ENCODE assay signal across 8 cellular contexts in the genomic region with DNA sequence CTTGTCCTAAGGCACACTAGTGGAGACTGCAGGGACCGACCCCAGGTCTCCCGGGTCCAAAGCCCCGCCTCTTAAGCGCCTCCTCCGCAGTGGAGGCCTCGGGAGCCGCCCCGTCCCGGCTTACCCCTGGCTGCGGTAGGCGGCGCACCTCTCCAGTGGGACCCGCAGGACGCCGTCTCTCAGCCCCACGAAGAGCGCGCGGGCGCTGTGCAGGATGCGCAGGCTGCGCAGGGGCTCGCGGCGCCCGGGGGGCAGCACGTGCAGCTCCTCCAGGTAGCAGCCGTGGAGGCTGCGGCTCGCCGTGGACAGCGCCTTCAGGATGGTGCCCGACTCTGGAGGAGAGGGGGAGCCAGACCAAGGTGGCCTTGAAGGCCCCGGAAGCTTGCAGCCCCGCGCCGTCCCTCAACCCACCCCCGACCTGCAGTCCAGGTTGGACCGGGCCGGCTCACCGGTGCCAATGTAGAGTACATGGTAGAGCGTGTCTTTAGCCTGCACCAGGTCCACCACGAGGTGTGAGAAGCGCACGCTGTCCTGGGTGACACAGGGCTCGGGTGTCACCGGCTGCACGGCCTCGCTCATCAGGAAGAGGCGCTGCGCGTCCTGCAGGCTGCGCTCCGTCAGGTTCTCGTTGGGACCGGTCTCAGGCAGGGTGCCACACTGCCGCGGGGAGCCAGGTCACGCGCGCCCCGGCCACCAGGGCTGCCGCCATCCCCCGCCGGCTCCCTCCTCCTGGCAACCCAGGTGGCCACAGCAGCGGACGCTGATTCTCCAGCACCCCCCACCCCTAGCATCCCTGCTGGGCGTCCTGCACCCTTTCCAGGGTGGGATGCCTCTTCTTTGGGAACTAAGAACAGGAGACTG.
DNase-seq lines count a peak whose midpoint lies in the region; ATAC-seq and TF ChIP-seq lines count a peak whose summit lies in the region.

No MANE protein-coding gene starts in this region.

- POLR2A ChIA-PET in activated CD4-positive, alpha-beta T cell treated with anti-CD3 and anti-CD28 coated beads for 36 hours (lab: Charles Lee) = no interaction called here
- POLR2A ChIA-PET in Caco-2 (lab: Charles Lee) = no interaction called here

- intact Hi-C loops in activated CD4-positive, alpha-beta T cell treated with anti-CD3 and anti-CD28 coated beads for 36 hours (cut with DNase I, micrococcal nuclease) = no loop called here
- intact Hi-C loops in Caco-2 (cut with micrococcal nuclease; ENCODE audit: unreplicated experiment) = no loop called here

- no TSS peak for BruUV-seq in Caco-2 (replicated peaks; lab: Mats Ljungman, UMichigan)

- H3K9me3 ChIP-seq in Caco-2 = no peaks in the 10 kb centered on the region

- peak; percentile 91 for ATAC-seq in activated CD4-positive, alpha-beta T cell treated with anti-CD3 and anti-CD28 coated beads for 36 hours
- no peak for ATAC-seq in HG03196 (IDR thresholded peaks at IDR 0.05; ENCODE audit: unreplicated experiment)

- DNase-seq in activated CD4-positive, alpha-beta T cell treated with anti-CD3 and anti-CD28 coated beads for 36 hours = peak; percentile 68
- DNase-seq in activated CD4-positive, alpha-beta T cell treated with anti-CD3 and anti-CD28 coated beads for 4 hours = no peak
- DNase-seq in NCI-H1105 treated with DMSO at 0.1 percent for 48 hours (lab: John Stamatoyannopoulos, UW) (peak; percentile 68), epithelial cell of esophagus (ENCODE audit: low read depth) (peak; percentile 43), Caco-2 (no peak), NCI-H446 (lab: John Stamatoyannopoulos, UW) (no peak)
- DNase-seq in stimulated activated CD4-positive, alpha-beta T cell treated with anti-CD3 and anti-CD28 coated beads, Interleukin-2, amount 100 ng/mL, for 48 hours = peak; percentile 27 to 30

- H3K36me3 Mint-ChIP-seq in activated CD4-positive, alpha-beta T cell treated with anti-CD3 and anti-CD28 coated beads for 36 hours (ENCODE audit: low read depth) = no peaks in the 10 kb centered on the region
- no peaks in the 10 kb centered on the region for H3K36me3 Mint-ChIP-seq in Caco-2 (ENCODE audit: insufficient read depth, unreplicated experiment)

- H3K4me3 Mint-ChIP-seq in activated CD4-positive, alpha-beta T cell treated with anti-CD3 and anti-CD28 coated beads for 36 hours = no peak overlapping the region
- no peak overlapping the region for H3K4me3 Mint-ChIP-seq in Caco-2 (ENCODE audit: unreplicated experiment)

- CTCF ChIA-PET in activated CD4-positive, alpha-beta T cell treated with anti-CD3 and anti-CD28 coated beads for 36 hours (lab: Charles Lee) = interaction anchor here (0.6 to 0.7 kb wide), 2 partner anchors 385 to 695 kb away, joined by 3 read pairs; no protein-coding TSS in a partner anchor
- CTCF ChIA-PET in Caco-2 (lab: Charles Lee) = no interaction called here

- no peaks in the 10 kb centered on the region for H3K9me3 Mint-ChIP-seq in activated CD4-positive, alpha-beta T cell treated with anti-CD3 and anti-CD28 coated beads for 36 hours (ENCODE audit: low read depth)
- H3K9me3 Mint-ChIP-seq in Caco-2 (ENCODE audit: unreplicated experiment) = no peaks in the 10 kb centered on the region

- H3K4me1 ChIP-seq in Caco-2 = 0 out of 2 replicates have a peak, but pooled peaks cover 5% of the 10 kb centered on the region

- no peaks in the 10 kb centered on the region for H3K27me3 ChIP-seq in Caco-2 (replicated peaks; ENCODE audit: control insufficient read depth, insufficient read depth, low read length)

- no peaks in the 10 kb centered on the region for H3K36me3 ChIP-seq in Caco-2 (ENCODE audit: control insufficient read depth, insufficient read depth, low read length)

- H3K4me3 ChIP-seq in epithelial cell of esophagus (ENCODE audit: low read length) (no peak overlapping the region), Caco-2 (ENCODE audit: low read depth, low read length) (no peak overlapping the region)

- H3K27me3 Mint-ChIP-seq in activated CD4-positive, alpha-beta T cell treated with anti-CD3 and anti-CD28 coated beads for 36 hours = peaks cover 18% of the 10 kb centered on the region
- H3K27me3 Mint-ChIP-seq in Caco-2 (ENCODE audit: insufficient read depth, unreplicated experiment) = no peaks in the 10 kb centered on the region

- H3K4me1 Mint-ChIP-seq in activated CD4-positive, alpha-beta T cell treated with anti-CD3 and anti-CD28 coated beads for 36 hours = peaks cover 1% of the 10 kb centered on the region
- H3K4me1 Mint-ChIP-seq in Caco-2 (ENCODE audit: low read depth, unreplicated experiment) = peaks cover 4% of the 10 kb centered on the region

- no peak overlapping the region for H3K27ac Mint-ChIP-seq in activated CD4-positive, alpha-beta T cell treated with anti-CD3 and anti-CD28 coated beads for 36 hours
- H3K27ac Mint-ChIP-seq in Caco-2 (ENCODE audit: unreplicated experiment) = no peak overlapping the region

- TF ChIP-seq CTCF in epithelial cell of esophagus (IDR thresholded peaks at IDR 0.05; ENCODE audit: insufficient read depth, low read depth, low read length, missing control alignments) (no peak), Caco-2 (IDR thresholded peaks at IDR 0.05; ENCODE audit: insufficient read depth in 1 of 2, low read depth in 1 of 2, low read length in 1 of 2, severe bottlenecking in 1 of 2, unreplicated experiment in 1 of 2) (no peak)

Comparison
In these comparisons a context has a peak if more than half of its experiments do, and no peak if none do; other contexts are left out.
1. DNase-seq: peak in activated CD4-positive, alpha-beta T cell treated with anti-CD3 and anti-CD28 coated beads for 36 hours (single experiment), NCI-H1105 treated with DMSO at 0.1 percent for 48 hours (single experiment), epithelial cell of esophagus (single experiment) and stimulated activated CD4-positive, alpha-beta T cell treated with anti-CD3 and anti-CD28 coated beads, Interleukin-2, amount 100 ng/mL, for 48 hours (2 of 2); none in activated CD4-positive, alpha-beta T cell treated with anti-CD3 and anti-CD28 coated beads for 4 hours (0 of 2), Caco-2 (0 of 2) and NCI-H446 (0 of 2).